ENCODE assay signal across 14 cellular contexts in the genomic region with DNA sequence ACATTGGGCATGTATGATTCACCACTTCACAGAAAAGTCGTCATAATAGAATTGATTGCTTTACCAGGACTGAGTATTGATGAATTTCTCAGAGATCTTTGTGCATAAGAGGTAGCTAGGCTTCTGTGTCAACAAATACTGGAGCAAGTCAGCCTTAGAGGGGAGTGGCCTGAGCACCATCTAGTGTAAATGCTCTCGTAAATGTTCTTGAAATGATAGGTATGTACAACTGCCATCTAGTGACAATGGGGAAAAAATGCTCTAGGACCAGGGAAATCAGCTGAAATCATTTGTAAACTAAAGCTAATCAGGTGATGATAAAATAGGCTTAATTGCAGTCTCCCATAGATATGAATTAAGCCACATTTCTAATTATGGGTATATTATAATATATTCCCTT.
DNase-seq lines count a peak whose midpoint lies in the region; ATAC-seq, FAIRE-seq and TF ChIP-seq lines count a peak whose summit lies in the region.
"Had no signal": no experiment of that assay in that cellular context is flagged by ENCODE, and none has a peak within 500 bp of the region (broad histone marks: within the 10 kb centered on the region; RNA-seq: fewer than 3 reads in every experiment).

No MANE protein-coding gene starts in this region.

- TF ChIP-seq EP300 in H1 (IDR thresholded peaks at IDR 0.05; ENCODE audit: borderline replicate concordance in 1 of 2, low read depth in 2 of 2, low read length in 2 of 2) = no peak

- no peak overlapping the region for H3K18ac ChIP-seq in H1 (ENCODE audit: extremely low read depth, low read length)

- H2BK12ac ChIP-seq in H1 (ENCODE audit: low read depth, low read length) = no peak overlapping the region

- H3K23me2 ChIP-seq in H1 (ENCODE audit: low read depth, low read length) = no peaks in the 10 kb centered on the region

- H3K14ac ChIP-seq in H1 (ENCODE audit: insufficient read length) = no peak overlapping the region

- no peak overlapping the region for H2AFZ ChIP-seq in H1 (ENCODE audit: low read length)

- no peak overlapping the region for H3K4me2 ChIP-seq in H1 (ENCODE audit: insufficient read depth in 1 of 2, low read depth in 2 of 2, low read length in 2 of 2)

- no peak overlapping the region for H3K56ac ChIP-seq in H1 (replicated peaks; ENCODE audit: insufficient read length, low read depth, low read length)

- H2BK15ac ChIP-seq in H1 (ENCODE audit: low read length) = no peak overlapping the region

- H3K36me3 ChIP-seq in A673 (ENCODE audit: insufficient read depth, low read length, poor library complexity, severe bottlenecking) (no peaks in the 10 kb centered on the region), H1 (ENCODE audit: control insufficient read depth in 2 of 4, insufficient read depth in 4 of 4, low read length in 3 of 4) (no peaks in the 10 kb centered on the region)

- FAIRE-seq in H1 (lab: Jason Lieb, UNC) = no peak

- WGBS in H1 (ENCODE audit: extremely low coverage in 1 of 2, insufficient coverage in 1 of 2, insufficient read length in 1 of 2, insufficient replicate concordance in 2 of 2, low coverage in 1 of 2, low lambda C conversion rate in 2 of 2, missing lambda C conversion rate in 1 of 2), 2 experiments = 72% methylated on average over 2 of the region's 2 CpGs; no CpG with 5 or more reads in 1 of the 2 experiments

- H3K27me3 ChIP-seq in A673 (replicated peaks; ENCODE audit: insufficient read depth, low read depth, low read length, poor library complexity) (no peaks in the 10 kb centered on the region), H1 (replicated peaks in 1 of 4; ENCODE audit: control insufficient read depth in 3 of 4, extremely low read depth in 1 of 4, insufficient read depth in 3 of 4, low read length in 3 of 4) (no peaks in the 10 kb centered on the region)

- no peak overlapping the region for H3K27ac ChIP-seq in A673 (ENCODE audit: low read depth, low read length, poor library complexity, severe bottlenecking)
- no peak overlapping the region for H3K27ac ChIP-seq in H1 (ENCODE audit: low read depth, low read length)

- H4K20me1 ChIP-seq in H1 (replicated peaks in 1 of 2; ENCODE audit: control insufficient read depth in 1 of 2, insufficient read depth in 2 of 2, low read length in 2 of 2) = no peaks in the 10 kb centered on the region

- H3K23ac ChIP-seq in H1 (ENCODE audit: insufficient read length) = no peak overlapping the region

- ATAC-seq in HG03378 (IDR thresholded peaks at IDR 0.05; ENCODE audit: unreplicated experiment) = no peak
- no peak for ATAC-seq in GM21447 (IDR thresholded peaks at IDR 0.05; ENCODE audit: unreplicated experiment)
- ATAC-seq: HCT116, natural killer cell had no signal

- H3K79me2 ChIP-seq in H1 (ENCODE audit: control insufficient read depth in 1 of 2, insufficient read depth in 2 of 2, low read length in 2 of 2) = no peaks in the 10 kb centered on the region

- H3K79me1 ChIP-seq in H1 (ENCODE audit: low read depth, low read length) = no peaks in the 10 kb centered on the region

- no peak for TF ChIP-seq CTCF in A673 (conservative IDR thresholded peaks at IDR 0.05; ENCODE audit: low read depth, low read length)
- 0 out of 4 replicates have a peak, but pooled peaks of 1 of the 3 experiments have one; percentile 1 for TF ChIP-seq CTCF in H1 (IDR thresholded peaks at IDR 0.05; ENCODE audit: control extremely low read depth in 1 of 3, insufficient read depth in 1 of 3, low read depth in 1 of 3, low read length in 3 of 3)
- no peak for TF ChIP-seq CTCF in GM13977 (IDR thresholded peaks at IDR 0.05; ENCODE audit: extremely low read depth, insufficient read depth, missing control alignments)

- CTCF ChIA-PET in A673 (lab: Charles Lee) = no interaction called here
- CTCF ChIA-PET in H1 (lab: Charles Lee; ENCODE audit: partially characterized antibody) = interaction anchor here (1.0 to 1.4 kb wide), 7 partner anchors 10 to 226 kb away, joined by 3 to 4 read pairs (median 3); no protein-coding TSS in a partner anchor

- H3K9ac ChIP-seq in H1 (replicated peaks in 1 of 4; ENCODE audit: extremely low read depth in 1 of 4, low read depth in 3 of 4, low read length in 3 of 4) = no peak overlapping the region

- in situ Hi-C loops in GM13977 (cut with MboI; ENCODE audit: low pct_unique_long_range_greater_than_20kb, low sequenced_read_pairs, unreplicated experiment) = no loop called here

- no TSS peak for BruUV-seq in A673 (replicated peaks; lab: Mats Ljungman, UMichigan)

- H2BK120ac ChIP-seq in H1 (replicated peaks; ENCODE audit: low read depth, low read length) = no peak overlapping the region

- H3K4me3 ChIP-seq in A673 (ENCODE audit: low read depth, low read length, poor library complexity, severe bottlenecking) = no peak overlapping the region
- H3K4me3 ChIP-seq in H1 (ENCODE audit: extremely low read depth in 1 of 4, insufficient read depth in 2 of 4, low read depth in 3 of 4, low read length in 4 of 4) = no peak overlapping the region

- no peak overlapping the region for H4K5ac ChIP-seq in H1 (ENCODE audit: insufficient read length, low read depth, low read length)

- intact Hi-C loops in A673 (cut with micrococcal nuclease; ENCODE audit: unreplicated experiment) = no loop called here

- no peak overlapping the region for H3K4ac ChIP-seq in H1 (replicated peaks; ENCODE audit: insufficient read length, low read depth, low read length)

- H2AK5ac ChIP-seq in H1 (ENCODE audit: low read depth, low read length) = no peak overlapping the region

- TF ChIP-seq RAD21 in H1 (IDR thresholded peaks at IDR 0.05 in 1 of 2, conservative IDR thresholded peaks at IDR 0.05 in 1 of 2; ENCODE audit: low read depth in 2 of 2, low read length in 2 of 2) = peak; percentile 18 to 26; a peak in 3 of 4 replicates

- no peak overlapping the region for H4K8ac ChIP-seq in H1 (ENCODE audit: extremely low read depth, insufficient read depth, low read length)

- TF ChIP-seq POLR2A in H1 (IDR thresholded peaks at IDR 0.05; ENCODE audit: control extremely low read depth in 1 of 2, low read depth in 2 of 2, low read length in 2 of 2) = no peak

- H4K91ac ChIP-seq in H1 (replicated peaks; ENCODE audit: insufficient read length, low read length) = no peak overlapping the region

- peak; percentile 1 for DNase-seq in A673 (ENCODE audit: low spot score)
- peak; percentile 2 for DNase-seq in ELF-1 (ENCODE audit: low read depth, low spot score)
- DNase-seq in NCI-H460 (ENCODE audit: extremely low read depth, low read depth) = peak; percentile 12
- DNase-seq in H1 (ENCODE audit: low read depth in 1 of 2, low spot score in 2 of 2) = no peak
- DNase-seq in GM13977 (ENCODE audit: low spot score) = no peak
- DNase-seq in inferior parietal cortex (ENCODE audit: extremely low spot score) = no peak
- DNase-seq: activated naive CD4-positive, alpha-beta T cell; CD4-positive, CD25-positive, alpha-beta regulatory T cell; natural killer cell; NCI-H774; stimulated activated CD4-positive, alpha-beta T cell treated with anti-CD3 and anti-CD28 coated beads, Interleukin-1b, Interleukin-23, amount 100 ng/mL, for 48 hours had no signal

- H3K9me3 ChIP-seq in A673 (ENCODE audit: low read depth, low read length, poor library complexity, severe bottlenecking) = no peaks in the 10 kb centered on the region
- H3K9me3 ChIP-seq in H1 (ENCODE audit: insufficient read depth in 2 of 2, low read depth in 1 of 2, low read length in 1 of 2) = no peaks in the 10 kb centered on the region

- H3K4me1 ChIP-seq in A673 (ENCODE audit: insufficient read depth, low read length, poor library complexity, severe bottlenecking) (no peaks in the 10 kb centered on the region), H1 (replicated peaks in 1 of 4; ENCODE audit: control insufficient read depth in 3 of 4, insufficient read depth in 4 of 4, low read length in 3 of 4) (no peaks in the 10 kb centered on the region)

- POLR2A ChIA-PET in A673 (lab: Charles Lee; ENCODE audit: low non-redundant PET) (no interaction called here), H1 (lab: Charles Lee; ENCODE audit: partially characterized antibody) (no interaction called here)

- no peak overlapping the region for H2BK5ac ChIP-seq in H1 (ENCODE audit: low read depth, low read length)

- H2BK20ac ChIP-seq in H1 (ENCODE audit: low read length) = no peak overlapping the region

TF ChIP-seq in H1, 55 proteins besides CTCF, POLR2A, EP300 and RAD21 (continues in another document):
- TF ChIP-seq HDAC6 (IDR thresholded peaks at IDR 0.05; ENCODE audit: low read depth, low read length) (no peak), CBX8 (IDR thresholded peaks at IDR 0.05; ENCODE audit: borderline replicate concordance, low read depth, low read length) (no peak), SRF (IDR thresholded peaks at IDR 0.05; ENCODE audit: low read depth, low read length) (no peak), RFX5 (IDR thresholded peaks at IDR 0.05; ENCODE audit: borderline replicate concordance, low read depth, low read length) (no peak), PHF8 (conservative IDR thresholded peaks at IDR 0.05; ENCODE audit: low read depth, low read length) (no peak), TEAD4 (IDR thresholded peaks at IDR 0.05; ENCODE audit: low read depth, low read length) (no peak), ASH2L (IDR thresholded peaks at IDR 0.05; ENCODE audit: low read length) (no peak), BACH1 (IDR thresholded peaks at IDR 0.05; ENCODE audit: low read length) (no peak), SP2 (IDR thresholded peaks at IDR 0.05; ENCODE audit: low read length) (no peak), BRCA1 (IDR thresholded peaks at IDR 0.05; ENCODE audit: low read depth, low read length) (no peak), SIRT6 (IDR thresholded peaks at IDR 0.05; ENCODE audit: low read length) (no peak)

Comparison
In these comparisons a context has a peak if more than half of its experiments do, and no peak if none do; other contexts are left out.
1. DNase-seq: peak in A673 (single experiment), ELF-1 (single experiment) and NCI-H460 (single experiment); none in H1 (0 of 2), GM13977 (single experiment) and inferior parietal cortex (single experiment).